Comparison of ENCODE assay signal across 8 cellular contexts in the genomic region with DNA sequence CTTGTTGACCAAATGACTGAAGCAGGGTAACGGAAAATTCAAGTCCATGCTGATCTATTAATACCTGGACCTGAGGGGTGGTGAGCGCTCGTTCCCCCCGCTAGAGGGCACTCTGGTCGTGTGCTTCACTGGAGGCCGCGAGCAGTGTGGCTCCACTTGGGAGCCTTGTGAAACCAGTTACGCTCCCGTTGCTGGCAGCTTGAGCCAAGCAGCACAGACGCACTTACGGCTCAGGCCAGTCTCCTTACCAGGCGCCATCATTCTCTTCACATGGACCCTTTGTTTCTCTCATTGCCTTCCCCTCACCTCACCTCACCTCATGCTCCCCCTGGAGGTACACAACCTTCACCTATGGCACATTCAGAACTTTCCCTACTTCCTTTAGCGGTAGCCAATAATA. TPM values are rescaled to one million over a fixed set of nuclear protein-coding genes. Genes with fewer than 3 reads are reported as not detected.
DNase-seq lines count a peak whose midpoint lies in the region; ATAC-seq and TF ChIP-seq lines count a peak whose summit lies in the region.

No MANE protein-coding gene starts in this region.

- no peak overlapping the region for H3K9ac ChIP-seq in MM.1S (ENCODE audit: low read length)

- WGBS in testis, 2 donors, result 4 to 5% methylated on average over 8 to 13 of the region's 13 CpGs

- no peaks in the 10 kb centered on the region for H3K36me3 ChIP-seq in MM.1S (replicated peaks; ENCODE audit: insufficient read depth, low read length)
- H3K36me3 ChIP-seq in RWPE2 (ENCODE audit: low read depth), result no peaks in the 10 kb centered on the region
- no peaks in the 10 kb centered on the region for H3K36me3 ChIP-seq in testis (ENCODE audit: low read depth, missing control alignments)

- H3K4me1 ChIP-seq in MM.1S (ENCODE audit: low read length) (no peaks in the 10 kb centered on the region), RWPE2 (ENCODE audit: insufficient read depth, poor library complexity, severe bottlenecking) (peaks cover 31% of the 10 kb centered on the region), testis (peaks cover 4% of the 10 kb centered on the region)

- H2AFZ ChIP-seq in MM.1S (ENCODE audit: low read length), result peak overlapping the region; percentile 45; the same call in 1 of the 2 replicates

- no peaks in the 10 kb centered on the region for H3F3A ChIP-seq in MM.1S (ENCODE audit: insufficient read depth, low read length)

- H3K27me3 ChIP-seq in MM.1S (replicated peaks; ENCODE audit: insufficient read depth, low read length) (no peaks in the 10 kb centered on the region), RWPE2 (ENCODE audit: insufficient read depth, poor library complexity, severe bottlenecking) (no peaks in the 10 kb centered on the region), testis (no peaks in the 10 kb centered on the region)

- intact Hi-C loops in testis (cut with DNase I; ENCODE audit: low total_unique reads), result loop anchor here (10.0 kb wide), 2 partner anchors 336 to 456 kb away; no protein-coding TSS in a partner anchor

- TF ChIP-seq CTCF in MM.1S (IDR thresholded peaks at IDR 0.05; ENCODE audit: low read length) (peak; percentile 62), RWPE2 (IDR thresholded peaks at IDR 0.05; ENCODE audit: poor library complexity, severe bottlenecking) (peak; percentile 93), foreskin fibroblast (IDR thresholded peaks at IDR 0.05; ENCODE audit: low read depth, low read length) (peak; percentile 91), testis (IDR thresholded peaks at IDR 0.05) (peak; percentile 81 to 84 (median 82))

- H3K27ac ChIP-seq in MM.1S (ENCODE audit: low read length) (no peak overlapping the region), RWPE2 (ENCODE audit: poor library complexity, severe bottlenecking) (no peak overlapping the region), testis (no peak overlapping the region)

- peak overlapping the region; percentile 41; the same call in 1 of the 2 replicates for H3K4me2 ChIP-seq in MM.1S (ENCODE audit: low read depth, low read length)

- TF ChIP-seq POLR2A in testis (IDR thresholded peaks at IDR 0.05), result no peak

- H3K9me2 ChIP-seq in MM.1S (replicated peaks; ENCODE audit: insufficient read depth, low read length), result no peaks in the 10 kb centered on the region

- ATAC-seq in RWPE2 (ENCODE audit: low read depth), result peak; percentile 91

- H3K79me2 ChIP-seq in MM.1S (ENCODE audit: low read length), result no peaks in the 10 kb centered on the region

- DNase-seq in DMS79 treated with DMSO at 0.1 percent for 48 hours (lab: John Stamatoyannopoulos, UW), result peak; percentile 81
- DNase-seq in GOT3 (lab: John Stamatoyannopoulos, UW), result peak; percentile 31
- DNase-seq in MM.1S, result peak; percentile 71
- DNase-seq in RWPE2 (ENCODE audit: low spot score), result peak; percentile 85
- DNase-seq in activated T-helper 9 cell treated with anti-CD3 and anti-CD28 coated beads, Interleukin-2, amount 50 U/mL, for 16 hours (ENCODE audit: low read depth), result peak; percentile 31
- peak; percentile 86 to 97 for DNase-seq in foreskin fibroblast
- DNase-seq in occipital lobe (lab: John Stamatoyannopoulos, UW), result peak; percentile 59
- peak; percentile 94 for DNase-seq in testis

- no peaks in the 10 kb centered on the region for H4K20me1 ChIP-seq in MM.1S (ENCODE audit: insufficient read depth, low read length)

- H3K4me3 ChIP-seq in MM.1S (ENCODE audit: low read length) (no peak overlapping the region), RWPE2 (ENCODE audit: severe bottlenecking) (no peak overlapping the region), foreskin fibroblast (ENCODE audit: low read depth in 1 of 2, low read length in 2 of 2) (no peak overlapping the region), testis (no peak overlapping the region)

- H3K9me3 ChIP-seq in MM.1S (replicated peaks; ENCODE audit: insufficient read depth, low read length) (no peaks in the 10 kb centered on the region), RWPE2 (ENCODE audit: severe bottlenecking) (no peaks in the 10 kb centered on the region), testis (no peaks in the 10 kb centered on the region)

RNA-seq across cellular contexts. Expression of a gene that starts 49.7 kb away (rescaled TPM):
- 28.5 TPM for total RNA-seq in occipital lobe
- 1 to 10 TPM; 1.0 to 1.2 TPM for total RNA-seq in testis
- 6.0 TPM for polyA plus RNA-seq in testis (ENCODE audit: insufficient read depth, low read depth, low replicate concordance)

Comparison
In these comparisons a context has a peak if more than half of its experiments do, and no peak if none do; other contexts are left out.
1. DNase-seq: peak in every context shown above with its lines; median percentile 94 in testis; 92 in foreskin fibroblast; 85 in RWPE2; 81 in DMS79 treated with DMSO at 0.1 percent for 48 hours; 71 in MM.1S; 59 in occipital lobe; 31 in GOT3; 31 in activated T-helper 9 cell treated with anti-CD3 and anti-CD28 coated beads, Interleukin-2, amount 50 U/mL, for 16 hours.
2. RNA of a gene that starts 49.7 kb away (total RNA-seq): 28.5 TPM in occipital lobe (single experiment); 1.0 to 1.2 TPM in testis; every median in the first group is over 10 times any median in the second.
3. Peak in every context shown above with its lines, with median percentiles within 50 percentile points of each other: CTCF ChIP-seq.